In the genomic region with DNA sequence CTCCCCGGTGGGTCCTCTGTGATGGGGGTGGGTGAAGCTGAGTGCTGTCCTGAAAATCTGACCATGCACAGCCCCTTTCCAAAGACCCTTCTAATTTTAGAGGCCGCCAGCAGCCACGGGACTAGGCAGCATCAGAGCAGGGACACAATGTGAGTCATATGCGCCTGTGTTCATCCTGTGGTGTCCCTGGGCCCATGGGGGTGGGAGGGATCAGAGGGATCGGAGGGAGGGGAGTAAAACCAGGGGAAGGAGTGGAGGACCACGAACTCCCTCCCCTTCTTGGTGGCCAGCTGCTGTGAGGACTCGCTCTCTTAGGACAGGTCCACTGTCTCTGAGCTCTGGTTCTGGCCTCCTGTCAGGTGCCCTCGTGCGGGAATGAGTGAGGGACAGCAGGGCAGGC, we compare ENCODE assay signal across 26 cellular contexts.
A peak's percentile ranks its signal among the peaks of the same experiment; 100 is the strongest.
DNase-seq lines count a peak whose midpoint lies in the region; ATAC-seq and TF ChIP-seq lines count a peak whose summit lies in the region.
"Had no signal": no experiment of that assay in that cellular context is flagged by ENCODE, and none has a peak within 500 bp of the region (broad histone marks: within the 10 kb centered on the region; RNA-seq: fewer than 3 reads in every experiment).

No MANE protein-coding gene starts in this region.

- peak; percentile 27 for DNase-seq in EL
- no peak for DNase-seq in RWPE1 (ENCODE audit: low spot score)
- DNase-seq in coronary artery (ENCODE audit: low spot score) = no peak
- DNase-seq in gastrocnemius medialis = peak; percentile 53 to 77
- DNase-seq in activated naive CD4-positive, alpha-beta T cell (lab: John Stamatoyannopoulos, UW) = no peak
- no peak for DNase-seq in HUDEP-2 (lab: John Stamatoyannopoulos, UW; ENCODE audit: unreplicated experiment in 76 of 76)
- no peak for DNase-seq in aorta
- DNase-seq in SW480 (ENCODE audit: low spot score) = no peak
- DNase-seq: activated CD8-positive, alpha-beta T cell treated with anti-CD3 and anti-CD28 coated beads for 36 hours; activated effector memory CD4-positive, alpha-beta T cell treated with Interleukin-2 at 50 U/mL for 16 hours; activated T-cell treated with anti-CD3 and anti-CD28 coated beads for 4 hours; kidney; lower lobe of right lung; NCI-H1092 treated with DMSO at 0.1 percent for 48 hours; NCI-H2081 treated with DMSO at 0.1 percent for 48 hours; NCI-H345; NCI-H774; stimulated activated CD4-positive, alpha-beta T cell treated with anti-CD3 and anti-CD28 coated beads, Interleukin-4, amount 100 ng/mL, for 1 hour; stimulated activated naive B cell treated with anti-CD40 and anti-IgM and Interleukin-4, amounts not matched to agents 10 μg/mL and 1 μg/mL and 100 μg/mL, for 72 hours; T1000; testis; uterus had no signal

- H3K27ac ChIP-seq in RWPE1 (peak overlapping the region; percentile 62), coronary artery (peak overlapping the region; percentile 27 to 30), gastrocnemius medialis (peak overlapping the region; percentile 83 to 94 (median 90)), aorta (ENCODE audit: low read depth in 1 of 2, low read length in 2 of 2) (no peak overlapping the region)
- H3K27ac ChIP-seq: C4-2B, lower lobe of right lung, prostate gland, testis, uterus had no signal

- in situ Hi-C loops in gastrocnemius medialis (cut with MboI; ENCODE audit: low sequenced_read_pairs in 4 of 4) = loop anchor here (5.0 to 10.0 kb wide), 2 partner anchors 91 to 189 kb away; no protein-coding TSS in a partner anchor

- H3K4me3 ChIP-seq in coronary artery (no peak overlapping the region), gastrocnemius medialis (no peak overlapping the region), aorta (ENCODE audit: low read length in 2 of 2) (no peak overlapping the region)
- H3K4me3 ChIP-seq: HAP-1, lower lobe of right lung, prostate gland, testis, uterus had no signal

- H3K36me3 ChIP-seq in gastrocnemius medialis = no peaks in the 10 kb centered on the region
- H3K36me3 ChIP-seq in aorta (ENCODE audit: control insufficient read depth in 1 of 2, insufficient read depth in 2 of 2, low read length in 1 of 2) = no peaks in the 10 kb centered on the region
- H3K36me3 ChIP-seq: HAP-1, prostate gland, uterus had no signal

- peaks cover 45 to 46% of the 10 kb centered on the region in 2 donors for H3K4me1 ChIP-seq in gastrocnemius medialis
- H3K4me1 ChIP-seq in aorta (ENCODE audit: control insufficient read depth in 1 of 2, insufficient read depth in 2 of 2, low read length in 2 of 2) = no peaks in the 10 kb centered on the region
- H3K4me1 ChIP-seq: HAP-1, prostate gland had no signal

- TF ChIP-seq CTCF in RWPE1 (conservative IDR thresholded peaks at IDR 0.05; ENCODE audit: low read depth) = no peak
- no peak for TF ChIP-seq CTCF in coronary artery (IDR thresholded peaks at IDR 0.05)
- TF ChIP-seq CTCF in gastrocnemius medialis (IDR thresholded peaks at IDR 0.05 in 4 of 5, conservative IDR thresholded peaks at IDR 0.05 in 1 of 5) = no peak

- POLR2A ChIA-PET in RWPE1 (lab: Yijun Ruan, JAX; ENCODE audit: low non-redundant PET) = no interaction called here

- peak in 1 of 2 donors; percentile 22 for TF ChIP-seq POLR2A in gastrocnemius medialis (IDR thresholded peaks at IDR 0.05)

- 74 to 75% methylated on average over 9 of the region's 9 CpGs for WGBS in aorta, 2 donors

- ATAC-seq in gastrocnemius medialis = peak; percentile 34 to 53
- no peak for ATAC-seq in aorta (ENCODE audit: low FRiP score)
- ATAC-seq: activated CD4-positive, CD25-positive, alpha-beta regulatory T cell treated with anti-CD3 and anti-CD28 coated beads, Interleukin-2, amount 50 U/mL, for 24 hours; activated CD8-positive, alpha-beta T cell treated with anti-CD3 and anti-CD28 coated beads for 36 hours; lower lobe of right lung; stimulated activated naive B cell treated with anti-CD40 and anti-IgM and Interleukin-4, amounts not matched to agents 10 μg/mL and 1 μg/mL and 100 μg/mL, for 72 hours had no signal

- intact Hi-C loops in gastrocnemius medialis (cut with DNase I; ENCODE audit: low total_unique reads) = loop anchor here (1.0 to 10.0 kb wide), 6 partner anchors 86 to 801 kb away; partner anchors contain the start of genes CFAP410, POFUT2, PTTG1IP and UBE2G2
- intact Hi-C loops in aorta (cut with DNase I) = loop anchor here (10.0 kb wide), 2 partner anchors 261 to 299 kb away; partner anchors contain the start of gene PTTG1IP (in 2 of the 2)

- H3K27me3 ChIP-seq in gastrocnemius medialis (no peaks in the 10 kb centered on the region), aorta (ENCODE audit: control insufficient read depth in 1 of 2, insufficient read depth in 2 of 2, low read length in 1 of 2) (no peaks in the 10 kb centered on the region)
- H3K27me3 ChIP-seq: testis, uterus had no signal

- CTCF ChIA-PET in RWPE1 (lab: Yijun Ruan, JAX) = interaction anchor here (0.5 to 4.1 kb wide), 3 partner anchors 80 to 186 kb away, joined by 3 to 57 read pairs (median 3); no protein-coding TSS in a partner anchor

- H3K9me3 ChIP-seq in gastrocnemius medialis = no peaks in the 10 kb centered on the region
- no peaks in the 10 kb centered on the region for H3K9me3 ChIP-seq in aorta (ENCODE audit: control insufficient read depth, low read length)
- H3K9me3 ChIP-seq: HAP-1, lower lobe of right lung, prostate gland, testis, uterus had no signal

Comparison
In these comparisons a context has a peak if more than half of its experiments do, and no peak if none do; other contexts are left out.
1. DNase-seq: peak in EL (single experiment) and gastrocnemius medialis (2 of 2); none in RWPE1 (single experiment), coronary artery (single experiment), activated naive CD4-positive, alpha-beta T cell (0 of 4), HUDEP-2 (0 of 76), aorta (0 of 2) and SW480 (single experiment).
2. H3K27ac ChIP-seq: peak in RWPE1 (single experiment), coronary artery (2 of 2) and gastrocnemius medialis (4 of 4); none in aorta (0 of 2).